Comparison of ENCODE assay signal across 1 cellular context in genomic region chr1:32791881-32792280, GRCh38.
TF ChIP-seq lines count a peak whose summit lies in the region.

No MANE protein-coding gene starts in this region.

TF ChIP-seq in IMR-90, 13 proteins besides CTCF, POLR2A, EP300 and RAD21:
- TF ChIP-seq USF2 (IDR thresholded peaks at IDR 0.05; ENCODE audit: low read depth, low read length) (no peak), MAZ (IDR thresholded peaks at IDR 0.05; ENCODE audit: borderline replicate concordance, low read depth, low read length) (no peak), MAFK (IDR thresholded peaks at IDR 0.05; ENCODE audit: low read depth, low read length) (no peak), CHD1 (IDR thresholded peaks at IDR 0.05; ENCODE audit: low read depth, low read length) (no peak), ELK1 (IDR thresholded peaks at IDR 0.05; ENCODE audit: borderline replicate concordance, low read depth, low read length) (no peak), MXI1 (IDR thresholded peaks at IDR 0.05; ENCODE audit: borderline replicate concordance, low read depth, low read length) (no peak)
TF ChIP-seq in IMR-90: peak in this region for 0.
